In genomic region chr5:179310439-179311090, GRCh38 we compare ENCODE assay signal across 16 cellular contexts. TPM values are rescaled to one million over a fixed set of nuclear protein-coding genes. Genes with fewer than 3 reads are reported as not detected.
"Had no signal": no experiment of that assay in that cellular context is flagged by ENCODE, and none has a peak within 500 bp of the region (broad histone marks: within the 10 kb centered on the region; RNA-seq: fewer than 3 reads in every experiment).

No MANE protein-coding gene starts in this region.

- H3K9ac ChIP-seq: neural progenitor cell had no signal

- H3K4me3 ChIP-seq: adrenal gland, cardiac muscle cell, gastroesophageal sphincter, neural progenitor cell, pancreas, upper lobe of left lung had no signal

- H3K36me3 ChIP-seq: adrenal gland, cardiac muscle cell, gastroesophageal sphincter, neural progenitor cell, pancreas, upper lobe of left lung had no signal

- H3K27ac ChIP-seq: adrenal gland, cardiac muscle cell, gastroesophageal sphincter, neural progenitor cell, pancreas, upper lobe of left lung had no signal

- H3K4me3 Mint-ChIP-seq: activated naive CD4-positive, alpha-beta T cell treated with anti-CD3 and anti-CD28 coated beads, Interleukin-2, amount 50 U/mL, for 24 hours; activated T-cell treated with anti-CD3 and anti-CD28 coated beads, Interleukin-2, amount 50 U/mL, for 24 hours; neural progenitor cell; stimulated activated naive CD8-positive, alpha-beta T cell treated with anti-CD3 and anti-CD28 coated beads, Interleukin-15, Interleukin-2, amounts not matched to agents 100 ng/mL and 50 ng/mL, for 24 hours had no signal

- H3K4me2 ChIP-seq: neural progenitor cell had no signal

- H3K36me3 Mint-ChIP-seq: activated naive CD4-positive, alpha-beta T cell treated with anti-CD3 and anti-CD28 coated beads, Interleukin-2, amount 50 U/mL, for 24 hours had no signal

- H3K4me1 ChIP-seq: adrenal gland, neural progenitor cell, pancreas had no signal

- H3K27ac Mint-ChIP-seq: activated naive CD4-positive, alpha-beta T cell treated with anti-CD3 and anti-CD28 coated beads, Interleukin-2, amount 50 U/mL, for 24 hours; activated T-cell treated with anti-CD3 and anti-CD28 coated beads, Interleukin-2, amount 50 U/mL, for 24 hours; stimulated activated naive CD8-positive, alpha-beta T cell treated with anti-CD3 and anti-CD28 coated beads, Interleukin-15, Interleukin-2, amounts not matched to agents 100 ng/mL and 50 ng/mL, for 24 hours had no signal

- H3K27me3 ChIP-seq: adrenal gland, cardiac muscle cell, gastroesophageal sphincter, neural progenitor cell, pancreas, upper lobe of left lung had no signal

- ATAC-seq: gastroesophageal sphincter, pancreas had no signal

- H3K9me3 Mint-ChIP-seq: stimulated activated naive CD8-positive, alpha-beta T cell treated with anti-CD3 and anti-CD28 coated beads, Interleukin-15, Interleukin-2, amounts not matched to agents 100 ng/mL and 50 ng/mL, for 24 hours had no signal

- H3K27me3 Mint-ChIP-seq: stimulated activated naive CD8-positive, alpha-beta T cell treated with anti-CD3 and anti-CD28 coated beads, Interleukin-15, Interleukin-2, amounts not matched to agents 100 ng/mL and 50 ng/mL, for 24 hours had no signal

- H3K4me1 Mint-ChIP-seq: activated naive CD4-positive, alpha-beta T cell treated with anti-CD3 and anti-CD28 coated beads, Interleukin-2, amount 50 U/mL, for 24 hours had no signal

- H3K9me3 ChIP-seq: adrenal gland, pancreas, upper lobe of left lung had no signal

- DNase-seq: activated CD4-positive, alpha-beta T cell treated with anti-CD3 and anti-CD28 coated beads, Interleukin-2, amount 50 U/mL, for 4 hours; activated T-cell treated with anti-CD3 and anti-CD28 coated beads, Interleukin-2, amount 50 U/mL, for 24 hours; erythroblast; islet precursor cell; small intestine; stimulated activated CD4-positive, alpha-beta T cell treated with anti-CD3 and anti-CD28 coated beads, Interleukin-4, amount 100 ng/mL, for 4 hours; stimulated activated CD8-positive, alpha-beta memory T cell treated with anti-CD3 and anti-CD28 coated beads, Interleukin-4, amount 100 ng/mL, for 48 hours; upper lobe of left lung had no signal

RNA-seq across cellular contexts. Expression of gene ADAMTS2, which starts 34.7 kb away (rescaled TPM):
- total RNA-seq: SK-MEL-5 had no signal
